9 cellular contexts compared by ENCODE assay signal in the genomic region with DNA sequence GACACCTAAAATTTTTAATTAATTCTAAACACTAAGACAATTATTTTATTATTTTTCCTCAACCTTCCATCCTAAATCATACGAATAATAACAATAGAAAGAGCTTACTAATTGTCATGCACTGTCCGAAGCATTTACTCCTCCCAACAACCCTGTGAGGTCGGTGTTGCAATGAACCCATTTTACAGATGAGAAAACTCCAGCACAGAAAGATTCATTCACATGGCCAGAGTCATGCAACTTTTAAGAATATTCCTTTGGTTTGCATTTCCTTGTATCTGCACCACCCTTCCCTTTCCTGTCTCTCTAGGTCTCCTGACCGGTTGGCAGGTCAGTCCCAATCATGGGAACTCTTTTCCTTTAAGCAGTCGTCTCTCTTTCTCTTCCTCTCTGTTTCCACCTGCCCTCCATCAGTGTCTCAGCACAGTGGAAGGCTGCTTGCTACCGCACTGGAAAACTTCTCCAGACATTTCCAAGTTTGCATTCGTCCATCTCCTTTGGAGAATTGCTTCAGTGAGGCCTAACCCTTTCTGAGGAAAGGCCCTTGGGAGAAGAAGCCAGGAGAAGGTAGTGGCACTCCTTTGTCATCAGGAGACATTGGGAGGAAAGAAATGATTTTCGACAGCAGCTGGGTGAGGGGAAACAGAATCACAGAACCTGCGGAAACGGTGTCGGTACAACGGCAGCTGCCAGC. TPM values are rescaled to one million over a fixed set of nuclear protein-coding genes. Genes with fewer than 3 reads are reported as not detected.
A peak's percentile ranks its signal among the peaks of the same experiment; 100 is the strongest.
DNase-seq lines count a peak whose midpoint lies in the region; ATAC-seq and TF ChIP-seq lines count a peak whose summit lies in the region.
"Had no signal": no experiment of that assay in that cellular context is flagged by ENCODE, and none has a peak within 500 bp of the region (broad histone marks: within the 10 kb centered on the region; RNA-seq: fewer than 3 reads in every experiment).

No MANE protein-coding gene starts in this region.

- H3K4me1 ChIP-seq in mesenchymal stem cell (ENCODE audit: control insufficient read depth, insufficient read depth, low read depth, low read length), result peaks cover 2% of the 10 kb centered on the region
- H3K4me1 ChIP-seq in tibial artery, result peaks cover 0 to 33% (median 3%) of the 10 kb centered on the region in 4 donors
- H3K4me1 ChIP-seq in ovary (ENCODE audit: insufficient read depth), result no peaks in the 10 kb centered on the region

- WGBS in mesenchymal stem cell, result 93% methylated on average over 11 of the region's 12 CpGs
- WGBS in ovary, 3 donors, result 47 to 67% (median 55%) methylated on average over 12 of the region's 12 CpGs

- peaks cover 22% of the 10 kb centered on the region for H3K36me3 Mint-ChIP-seq in activated T-cell treated with anti-CD3 and anti-CD28 coated beads, Interleukin-2, amount 50 U/mL, for 4 hours (ENCODE audit: insufficient read depth)
- peaks cover 31% of the 10 kb centered on the region for H3K36me3 Mint-ChIP-seq in activated naive CD8-positive, alpha-beta T cell treated with anti-CD3 and anti-CD28 coated beads, Interleukin-2, amount 50 U/mL, for 24 hours (ENCODE audit: low read depth)

- H4K8ac ChIP-seq in mesenchymal stem cell (ENCODE audit: low read length), result no peak overlapping the region

- peaks cover 0 to 7% of the 10 kb centered on the region in 2 experiments for H3K36me3 ChIP-seq in mesenchymal stem cell (ENCODE audit: control insufficient read depth in 1 of 2, insufficient read depth in 2 of 2, low read depth in 1 of 2, low read length in 2 of 2)
- H3K36me3 ChIP-seq in tibial artery, result no peaks in the 10 kb centered on the region
- H3K36me3 ChIP-seq in ovary, result no peaks in the 10 kb centered on the region

- H2BK15ac ChIP-seq in mesenchymal stem cell (ENCODE audit: low read depth, poor library complexity, severe bottlenecking), result no peak overlapping the region

- peaks cover 43% of the 10 kb centered on the region for H3K4me1 Mint-ChIP-seq in activated T-cell treated with anti-CD3 and anti-CD28 coated beads, Interleukin-2, amount 50 U/mL, for 4 hours (ENCODE audit: low read depth)
- H3K4me1 Mint-ChIP-seq in activated naive CD8-positive, alpha-beta T cell treated with anti-CD3 and anti-CD28 coated beads, Interleukin-2, amount 50 U/mL, for 24 hours, result peaks cover 47% of the 10 kb centered on the region

- intact Hi-C loops in tibial artery (cut with DNase I; ENCODE audit: low total_unique reads) (loop anchor here (5.0 to 10.0 kb wide), 2 partner anchors 122 to 514 kb away; no protein-coding TSS in a partner anchor), ovary (cut with DNase I) (loop anchor here in 3 of 4 donors (5.0 to 10.0 kb wide), 4 partner anchors 122 to 514 kb away; no protein-coding TSS in a partner anchor)

- H3K9me3 Mint-ChIP-seq in activated T-cell treated with anti-CD3 and anti-CD28 coated beads, Interleukin-2, amount 50 U/mL, for 4 hours, result no peaks in the 10 kb centered on the region
- no peaks in the 10 kb centered on the region for H3K9me3 Mint-ChIP-seq in activated naive CD8-positive, alpha-beta T cell treated with anti-CD3 and anti-CD28 coated beads, Interleukin-2, amount 50 U/mL, for 24 hours

- no peaks in the 10 kb centered on the region for H3K27me3 ChIP-seq in mesenchymal stem cell (ENCODE audit: control insufficient read depth in 1 of 2, insufficient read depth in 1 of 2, low read length in 2 of 2)
- H3K27me3 ChIP-seq in tibial artery, result no peaks in the 10 kb centered on the region
- H3K27me3 ChIP-seq in ovary, result no peaks in the 10 kb centered on the region

- peak overlapping the region; percentile 97 for H3K4me3 Mint-ChIP-seq in activated T-cell treated with anti-CD3 and anti-CD28 coated beads, Interleukin-2, amount 50 U/mL, for 4 hours
- H3K4me3 Mint-ChIP-seq in activated naive CD8-positive, alpha-beta T cell treated with anti-CD3 and anti-CD28 coated beads, Interleukin-2, amount 50 U/mL, for 24 hours, result peak overlapping the region; percentile 92

- ATAC-seq in activated T-cell treated with anti-CD3 and anti-CD28 coated beads, Interleukin-2, amount 50 U/mL, for 4 hours, result no peak
- no peak for ATAC-seq in activated naive CD8-positive, alpha-beta T cell treated with anti-CD3 and anti-CD28 coated beads, Interleukin-2, amount 50 U/mL, for 24 hours

- H3K23ac ChIP-seq in mesenchymal stem cell (ENCODE audit: low read length in 2 of 2), result no peak overlapping the region

- H3K27me3 Mint-ChIP-seq in activated T-cell treated with anti-CD3 and anti-CD28 coated beads, Interleukin-2, amount 50 U/mL, for 4 hours (ENCODE audit: low read depth), result no peaks in the 10 kb centered on the region
- no peaks in the 10 kb centered on the region for H3K27me3 Mint-ChIP-seq in activated naive CD8-positive, alpha-beta T cell treated with anti-CD3 and anti-CD28 coated beads, Interleukin-2, amount 50 U/mL, for 24 hours

- DNase-seq in activated T-cell treated with anti-CD3 and anti-CD28 coated beads, Interleukin-2, amount 50 U/mL, for 4 hours, result no peak
- DNase-seq in activated T-cell treated with anti-CD3 and anti-CD28 coated beads for 4 hours (no peak), mesenchymal stem cell (no peak), tibial artery (no peak), middle frontal gyrus (ENCODE audit: extremely low spot score, low spot score) (no peak), cerebellar nuclear complex (lab: John Stamatoyannopoulos, UW) (no peak), ovary (no peak)
- no peak for DNase-seq in activated naive CD8-positive, alpha-beta T cell treated with anti-CD3 and anti-CD28 coated beads, Interleukin-2, amount 50 U/mL, for 24 hours
- DNase-seq: dermis blood vessel endothelial cell had no signal

- H3K4me3 ChIP-seq in mesenchymal stem cell (ENCODE audit: insufficient read depth in 1 of 2, low read depth in 1 of 2, low read length in 2 of 2) (no peak overlapping the region), tibial artery (no peak overlapping the region), ovary (no peak overlapping the region)

- H3K27ac ChIP-seq in mesenchymal stem cell (ENCODE audit: low read length, poor library complexity, severe bottlenecking), result no peak overlapping the region
- H3K27ac ChIP-seq in tibial artery, result peak overlapping the region; percentile 92 to 98
- H3K27ac ChIP-seq in ovary, result peak overlapping the region in 1 of 2 donors; percentile 84

- no peak overlapping the region for H2AFZ ChIP-seq in mesenchymal stem cell (ENCODE audit: low read depth, low read length)

- peak overlapping the region; percentile 49 for H2BK120ac ChIP-seq in mesenchymal stem cell (ENCODE audit: low read depth, low read length)

- no peak for TF ChIP-seq EP300 in ovary (IDR thresholded peaks at IDR 0.05)

- peak overlapping the region; percentile 63 to 66 for H2BK12ac ChIP-seq in mesenchymal stem cell (ENCODE audit: low read length in 2 of 2)

- H3K4me2 ChIP-seq in mesenchymal stem cell (ENCODE audit: low read length, poor library complexity, severe bottlenecking), result no peak overlapping the region

- no peak overlapping the region for H2AK5ac ChIP-seq in mesenchymal stem cell (ENCODE audit: low read length, severe bottlenecking)

- no peak for TF ChIP-seq CTCF in tibial artery (IDR thresholded peaks at IDR 0.05)
- TF ChIP-seq CTCF in ovary (IDR thresholded peaks at IDR 0.05), result no peak

- H3K9ac ChIP-seq in mesenchymal stem cell (ENCODE audit: low read length), result no peak overlapping the region

- H3K9me3 ChIP-seq in mesenchymal stem cell (ENCODE audit: control insufficient read depth, low read length) (no peaks in the 10 kb centered on the region), tibial artery (no peaks in the 10 kb centered on the region), ovary (no peaks in the 10 kb centered on the region)

- no peak overlapping the region for H3K4ac ChIP-seq in mesenchymal stem cell (ENCODE audit: low read depth in 1 of 2, low read length in 2 of 2)

- TF ChIP-seq POLR2A in ovary (IDR thresholded peaks at IDR 0.05), result no peak

- peak overlapping the region; percentile 97 for H3K27ac Mint-ChIP-seq in activated naive CD8-positive, alpha-beta T cell treated with anti-CD3 and anti-CD28 coated beads, Interleukin-2, amount 50 U/mL, for 24 hours

- no peak overlapping the region for H4K91ac ChIP-seq in mesenchymal stem cell (ENCODE audit: low read length)

- no peak overlapping the region for H2BK5ac ChIP-seq in mesenchymal stem cell (ENCODE audit: low read depth, low read length, poor library complexity, severe bottlenecking)

- peaks cover 5% of the 10 kb centered on the region for H3K79me1 ChIP-seq in mesenchymal stem cell (replicated peaks; ENCODE audit: low read length, poor library complexity, severe bottlenecking)

- no peak overlapping the region for H3K14ac ChIP-seq in mesenchymal stem cell (ENCODE audit: low read length in 2 of 2)

- H3K18ac ChIP-seq in mesenchymal stem cell (ENCODE audit: low read depth in 1 of 2, low read length in 2 of 2), result no peak overlapping the region

RNA-seq across cellular contexts. Expression of a gene that starts 1.9 kb away (rescaled TPM):
- total RNA-seq in activated T-cell treated with anti-CD3 and anti-CD28 coated beads, Interleukin-2, amount 50 U/mL, for 4 hours, result 1,000 to 10,000 TPM; 1,344 to 1,576 (median 1,475) TPM
- polyA plus RNA-seq in mesenchymal stem cell (2013, experiment 1 of 2), result 9,006 TPM
- 8,811 TPM for polyA plus RNA-seq in mesenchymal stem cell (2013, experiment 2 of 2)
- 1,000 to 10,000 TPM; 1,993 to 2,559 (median 2,105) TPM for total RNA-seq in ovary
- 1,000 to 10,000 TPM; 3,725 to 5,006 TPM for polyA plus RNA-seq in ovary
